10 cellular contexts compared by ENCODE assay signal in genomic region chr7:120981888-120982615, GRCh38. TPM values are rescaled to one million over a fixed set of nuclear protein-coding genes. Genes with fewer than 3 reads are reported as not detected.
DNase-seq lines count a peak whose midpoint lies in the region; ATAC-seq lines count a peak whose summit lies in the region.
"Had no signal": no experiment of that assay in that cellular context is flagged by ENCODE, and none has a peak within 500 bp of the region (broad histone marks: within the 10 kb centered on the region; RNA-seq: fewer than 3 reads in every experiment).

No MANE protein-coding gene starts in this region.

- DNase-seq in amniotic epithelial cell (ENCODE audit: low read depth) (peak; percentile 80), myocyte (ENCODE audit: low read depth) (peak; percentile 58)
- no peak for DNase-seq in stimulated activated CD8-positive, alpha-beta memory T cell treated with anti-CD3 and anti-CD28 coated beads, Interleukin-4, amount 100 ng/mL, for 48 hours
- no peak for DNase-seq in activated effector memory CD4-positive, alpha-beta T cell treated with anti-CD3 and anti-CD28 coated beads, Interleukin-2, amount 50 U/mL, for 16 hours
- DNase-seq: activated T-cell treated with anti-CD3 and anti-CD28 coated beads, Interleukin-2, amount 50 U/mL, for 48 hours; stimulated activated CD4-positive, alpha-beta T cell treated with anti-CD3 and anti-CD28 coated beads, Interleukin-15, amount 100 ng/mL, for 24 hours had no signal

- ATAC-seq in GM18858 (IDR thresholded peaks at IDR 0.05; ENCODE audit: unreplicated experiment): peak; percentile 46
- ATAC-seq in HG02678 (IDR thresholded peaks at IDR 0.05; ENCODE audit: unreplicated experiment): peak; percentile 52
- no peak for ATAC-seq in GM21723 (IDR thresholded peaks at IDR 0.05; ENCODE audit: unreplicated experiment)
- no peak for ATAC-seq in HG03280 (IDR thresholded peaks at IDR 0.05; ENCODE audit: unreplicated experiment)

RNA-seq across cellular contexts. Expression of gene CPED1, which starts 6.5 kb away (rescaled TPM):
- total RNA-seq in myocyte: 19.3 and 26.5 TPM in 2 replicates
- polyA plus RNA-seq in myocyte (2012): 9.3 TPM

RNA-seq across cellular contexts. Expression of gene ING3, which starts 31.5 kb away (rescaled TPM):
- 19.1 and 19.4 TPM in 2 replicates for total RNA-seq in myocyte
- polyA plus RNA-seq in myocyte (2012): 8.1 TPM

Comparison
In these comparisons a context has a peak if more than half of its experiments do, and no peak if none do; other contexts are left out.
1. ATAC-seq: peak in GM18858 (single experiment) and HG02678 (single experiment); none in GM21723 (single experiment) and HG03280 (single experiment).
2. DNase-seq: peak in amniotic epithelial cell (single experiment) and myocyte (single experiment); none in stimulated activated CD8-positive, alpha-beta memory T cell treated with anti-CD3 and anti-CD28 coated beads, Interleukin-4, amount 100 ng/mL, for 48 hours (single experiment) and activated effector memory CD4-positive, alpha-beta T cell treated with anti-CD3 and anti-CD28 coated beads, Interleukin-2, amount 50 U/mL, for 16 hours (single experiment).